ENCODE assay signal across 28 cellular contexts in genomic region chr4:39291686-39292085, GRCh38.
"Had no signal": no experiment of that assay in that cellular context is flagged by ENCODE, and none has a peak within 500 bp of the region (broad histone marks: within the 10 kb centered on the region; RNA-seq: fewer than 3 reads in every experiment).

No MANE protein-coding gene starts in this region.

- H2AFZ ChIP-seq: neural progenitor cell, parathyroid adenoma had no signal

- DNase-seq: hippocampal formation; kidney; left colon; left lung; lower lobe of right lung; mesendoderm; naive B cell; natural killer cell; nephron progenitor cell; occipital lobe; right lobe of liver; stimulated activated CD4-positive, alpha-beta T cell treated with anti-CD3 and anti-CD28 coated beads, Interleukin-12 subunit alpha, Interleukin-12 subunit beta, amount 100 ng/mL, for 4 hours; stimulated activated CD4-positive, alpha-beta T cell treated with anti-CD3 and anti-CD28 coated beads, Interleukin-15, amount 100 ng/mL, for 24 hours; stimulated activated CD4-positive, alpha-beta T cell treated with anti-CD3 and anti-CD28 coated beads, Interleukin-2, amount 100 ng/mL, for 24 hours; stimulated activated CD4-positive, alpha-beta T cell treated with anti-CD3 and anti-CD28 coated beads, Interleukin-4, amount 100 ng/mL, for 1 hour; stimulated activated naive B cell treated with anti-CD40 and anti-IgM and Interleukin-4, amounts not matched to agents 10 μg/mL and 1 μg/mL and 100 μg/mL, for 72 hours; stimulated activated naive CD8-positive, alpha-beta T cell treated with anti-CD3 and anti-CD28 coated beads, Interleukin-15, Interleukin-2, amounts not matched to agents 100 U/mL and 50 U/mL, for 24 hours; stomach; testis; tibial artery; upper lobe of right lung; uterus had no signal

- H3K9me3 Mint-ChIP-seq: mesothelial cell of epicardium; naive B cell; natural killer cell; nephron progenitor cell; neural progenitor cell; stimulated activated naive B cell treated with anti-CD40 and anti-IgM and Interleukin-4, amounts not matched to agents 10 μg/mL and 1 μg/mL and 100 μg/mL, for 72 hours had no signal

- H3K4me3 ChIP-seq: left lung, lower lobe of right lung, neural progenitor cell, right atrium auricular region, right lobe of liver, skin epidermis, stomach, testis, tibial artery, upper lobe of right lung, uterus had no signal

- H3K9ac ChIP-seq: neural progenitor cell, parathyroid adenoma had no signal

- FAIRE-seq: kidney had no signal

- H3K4me1 Mint-ChIP-seq: mesothelial cell of epicardium, naive B cell, natural killer cell, nephron progenitor cell, neural progenitor cell had no signal

- H3K79me2 ChIP-seq: parathyroid adenoma had no signal

- ATAC-seq: left colon; left lung; lower lobe of right lung; natural killer cell; right lobe of liver; stimulated activated naive B cell treated with anti-CD40 and anti-IgM and Interleukin-4, amounts not matched to agents 10 μg/mL and 1 μg/mL and 100 μg/mL, for 72 hours; stimulated activated naive CD8-positive, alpha-beta T cell treated with anti-CD3 and anti-CD28 coated beads, Interleukin-15, Interleukin-2, amounts not matched to agents 100 U/mL and 50 U/mL, for 24 hours; upper lobe of right lung had no signal

- H3K27me3 ChIP-seq: left lung, neural progenitor cell, neutrophil, right atrium auricular region, right lobe of liver, stomach, testis, tibial artery, upper lobe of right lung, uterus had no signal

- H3K4me2 ChIP-seq: neural progenitor cell had no signal

- H3K27me3 Mint-ChIP-seq: naive B cell; stimulated activated naive B cell treated with anti-CD40 and anti-IgM and Interleukin-4, amounts not matched to agents 10 μg/mL and 1 μg/mL and 100 μg/mL, for 72 hours had no signal

- H3K27ac ChIP-seq: left lung, lower lobe of right lung, neural progenitor cell, neutrophil, parathyroid adenoma, right atrium auricular region, right lobe of liver, skin epidermis, stomach, testis, tibial artery, upper lobe of right lung, uterus had no signal

- H3K4me3 Mint-ChIP-seq: mesothelial cell of epicardium; naive B cell; natural killer cell; nephron progenitor cell; neural progenitor cell; stimulated activated naive B cell treated with anti-CD40 and anti-IgM and Interleukin-4, amounts not matched to agents 10 μg/mL and 1 μg/mL and 100 μg/mL, for 72 hours had no signal

- H3K4me1 ChIP-seq: left lung, lower lobe of right lung, neural progenitor cell, parathyroid adenoma, right atrium auricular region, right lobe of liver, stomach, testis, tibial artery, upper lobe of right lung, uterus had no signal

- H3K9me3 ChIP-seq: left lung, lower lobe of right lung, neutrophil, right atrium auricular region, right lobe of liver, stomach, testis, tibial artery, upper lobe of right lung, uterus had no signal

- H3K27ac Mint-ChIP-seq: mesothelial cell of epicardium; nephron progenitor cell; neural progenitor cell; stimulated activated naive B cell treated with anti-CD40 and anti-IgM and Interleukin-4, amounts not matched to agents 10 μg/mL and 1 μg/mL and 100 μg/mL, for 72 hours had no signal

- H3K36me3 ChIP-seq: uterus had no signal
